Comparison of ENCODE assay signal across 10 cellular contexts in the genomic region with DNA sequence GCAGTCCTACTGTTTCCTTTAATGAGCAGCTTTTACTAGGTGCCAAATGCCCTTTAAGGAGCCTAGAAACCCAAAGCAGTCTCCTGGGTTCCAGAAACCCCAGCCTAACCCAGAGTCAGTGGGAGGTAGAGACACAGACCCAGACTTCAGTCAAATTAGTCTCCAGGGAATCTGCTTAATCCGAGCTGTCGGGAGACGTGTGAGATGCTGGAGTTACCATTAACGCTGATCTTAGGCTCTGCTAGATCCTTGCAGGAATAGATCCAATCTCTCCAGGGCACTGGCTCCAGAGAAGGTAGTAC.
"Had no signal": no experiment of that assay in that cellular context is flagged by ENCODE, and none has a peak within 500 bp of the region (broad histone marks: within the 10 kb centered on the region; RNA-seq: fewer than 3 reads in every experiment).

No MANE protein-coding gene starts in this region.

- DNase-seq: activated CD4-positive, alpha-beta memory T cell treated with anti-CD3 and anti-CD28 coated beads for 36 hours; activated CD4-positive, CD25-positive, alpha-beta regulatory T cell treated with anti-CD3 and anti-CD28 coated beads, Interleukin-2, amount 50 U/mL, for 72 hours; activated gamma-delta T cell; activated T-cell treated with anti-CD3 and anti-CD28 coated beads, Interleukin-2, amount 50 U/mL, for 4 hours; foreskin melanocyte; stimulated activated CD4-positive, alpha-beta T cell treated with anti-CD3 and anti-CD28 coated beads, Interleukin-2, amount 100 ng/mL, for 48 hours; stimulated activated CD8-positive, alpha-beta memory T cell treated with anti-CD3 and anti-CD28 coated beads, Interleukin-4, amount 100 ng/mL, for 48 hours; stimulated activated naive CD8-positive, alpha-beta T cell treated with anti-CD3 and anti-CD28 coated beads, Interleukin-15, amount 100 ng/mL, for 72 hours had no signal

- H3K36me3 ChIP-seq: prostate gland, thoracic aorta had no signal

- H3K9me3 ChIP-seq: prostate gland, thoracic aorta had no signal

- H3K4me1 ChIP-seq: prostate gland had no signal

- ATAC-seq: activated T-cell treated with anti-CD3 and anti-CD28 coated beads, Interleukin-2, amount 50 U/mL, for 4 hours; stimulated activated naive CD8-positive, alpha-beta T cell treated with anti-CD3 and anti-CD28 coated beads, Interleukin-15, amount 100 ng/mL, for 72 hours had no signal

- H3K4me3 ChIP-seq: prostate gland, thoracic aorta had no signal

- H3K27ac ChIP-seq: prostate gland, thoracic aorta had no signal
